In the genomic region with DNA sequence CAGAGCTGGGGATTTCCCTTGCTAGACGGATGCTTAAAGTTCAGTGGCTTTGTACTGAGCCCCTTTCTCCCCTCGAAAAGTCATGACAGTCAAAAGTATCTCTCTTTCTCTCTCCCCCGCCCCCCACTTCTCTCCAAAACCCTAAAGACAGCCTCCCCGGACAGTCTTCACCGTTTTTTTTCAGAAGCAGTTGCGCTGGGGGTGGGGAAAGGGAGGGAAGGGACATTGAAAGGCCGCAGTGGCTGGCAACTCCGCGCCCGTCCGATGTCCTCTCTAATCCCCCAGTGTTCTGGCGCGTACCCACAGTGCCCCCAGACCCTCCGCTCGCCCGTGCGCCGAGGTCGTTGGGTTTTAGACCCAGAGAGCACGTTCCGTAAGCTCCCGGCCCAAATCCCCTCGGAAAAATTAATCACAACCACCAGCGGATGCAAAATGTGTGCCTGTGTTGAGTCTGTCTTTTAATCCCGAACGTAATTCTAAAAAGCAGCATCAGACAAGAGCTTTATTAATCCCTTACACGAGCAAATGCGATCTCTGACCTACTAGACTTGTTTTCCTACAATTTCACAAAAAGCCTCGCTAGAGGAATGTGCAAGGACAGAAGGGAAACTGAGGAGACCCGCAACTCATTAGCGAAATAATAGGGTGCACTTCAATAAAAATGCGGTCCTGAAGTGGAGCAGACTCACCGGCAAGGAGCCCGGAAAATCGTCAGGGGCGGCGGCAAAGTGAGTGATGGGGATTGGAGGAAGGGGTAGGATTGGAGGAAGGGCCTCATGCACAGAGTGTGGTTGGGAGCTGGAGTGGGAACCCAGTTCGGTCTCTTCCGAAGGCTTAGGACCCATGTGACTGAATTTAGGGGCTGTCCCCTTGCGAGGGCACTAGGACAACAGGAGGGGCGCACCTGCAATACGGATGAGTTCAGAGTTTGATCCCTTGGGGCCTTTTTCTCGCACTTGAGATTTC, we compare ENCODE assay signal across 7 cellular contexts.
DNase-seq lines count a peak whose midpoint lies in the region; ATAC-seq, FAIRE-seq and TF ChIP-seq lines count a peak whose summit lies in the region.

No MANE protein-coding gene starts in this region.

- H4K20me1 ChIP-seq in OCI-LY1 (ENCODE audit: insufficient read depth, low read length) = no peaks in the 10 kb centered on the region

- no peak overlapping the region for H3K27ac ChIP-seq in OCI-LY1 (ENCODE audit: low read depth, low read length, poor library complexity, severe bottlenecking)

- peak; percentile 23 for FAIRE-seq in GM19239 (lab: Jason Lieb, UNC)

- H3K9me3 Mint-ChIP-seq in effector memory CD8-positive, alpha-beta T cell = no peaks in the 10 kb centered on the region
- peaks cover 5% of the 10 kb centered on the region for H3K9me3 Mint-ChIP-seq in nephron

- H3K4me1 Mint-ChIP-seq in effector memory CD8-positive, alpha-beta T cell (ENCODE audit: low read depth in 2 of 2) = peaks cover 35 to 50% of the 10 kb centered on the region in 2 donors
- peaks cover 34% of the 10 kb centered on the region for H3K4me1 Mint-ChIP-seq in nephron

- H3K4me1 ChIP-seq in OCI-LY1 (ENCODE audit: insufficient read depth, low read length, severe bottlenecking) = peaks cover 8% of the 10 kb centered on the region

- DNase-seq in GM19239 (ENCODE audit: insufficient read length, low spot score) = no peak
- DNase-seq in effector memory CD8-positive, alpha-beta T cell = no peak
- DNase-seq in germinal center (ENCODE audit: low spot score) = no peak
- DNase-seq in GF-D8 (lab: John Stamatoyannopoulos, UW) = no peak
- DNase-seq in NCI-H510A (lab: John Stamatoyannopoulos, UW) = no peak

- H3K9me3 ChIP-seq in OCI-LY1 (ENCODE audit: low read length) = no peaks in the 10 kb centered on the region

- no peaks in the 10 kb centered on the region for H3K36me3 ChIP-seq in OCI-LY1 (ENCODE audit: insufficient read depth, low read length)

- no peaks in the 10 kb centered on the region for H3K9me2 ChIP-seq in OCI-LY1 (ENCODE audit: low read depth, low read length)

- no peaks in the 10 kb centered on the region; the same call in 1 of the 2 replicates for H3K27me3 ChIP-seq in OCI-LY1 (ENCODE audit: insufficient read depth, low read length)

- H3K4me3 Mint-ChIP-seq in effector memory CD8-positive, alpha-beta T cell = peak overlapping the region; percentile 95 to 96
- H3K4me3 Mint-ChIP-seq in nephron = peak overlapping the region; percentile 87 to 93 (median 91)

- no peak for ATAC-seq in effector memory CD8-positive, alpha-beta T cell (replicated peaks)

- H3K27me3 Mint-ChIP-seq in effector memory CD8-positive, alpha-beta T cell = no peaks in the 10 kb centered on the region
- H3K27me3 Mint-ChIP-seq in nephron (ENCODE audit: low read depth) = peaks cover 89% of the 10 kb centered on the region

- H3K9ac ChIP-seq in OCI-LY1 (ENCODE audit: low read length) = peak overlapping the region; percentile 49; the same call in 1 of the 2 replicates

- H3K4me2 ChIP-seq in OCI-LY1 (ENCODE audit: low read length) = peak overlapping the region; percentile 80

- no peak for TF ChIP-seq CTCF in OCI-LY1 (IDR thresholded peaks at IDR 0.05; ENCODE audit: low read length)
- no peak for TF ChIP-seq CTCF in nephron (IDR thresholded peaks at IDR 0.05; ENCODE audit: unreplicated experiment in 3 of 3)

- H3K36me3 Mint-ChIP-seq in effector memory CD8-positive, alpha-beta T cell (ENCODE audit: insufficient read depth) = peaks cover 28% of the 10 kb centered on the region
- no peaks in the 10 kb centered on the region for H3K36me3 Mint-ChIP-seq in nephron (ENCODE audit: low read depth)

- no peak overlapping the region for H2AFZ ChIP-seq in OCI-LY1 (ENCODE audit: low read length)

- H3K79me2 ChIP-seq in OCI-LY1 (ENCODE audit: insufficient read depth, low read length) = no peaks in the 10 kb centered on the region

- peak overlapping the region; percentile 95 to 97 for H3K27ac Mint-ChIP-seq in effector memory CD8-positive, alpha-beta T cell
- H3K27ac Mint-ChIP-seq in nephron = no peak overlapping the region

- peak overlapping the region; percentile 63 for H3K4me3 ChIP-seq in OCI-LY1 (ENCODE audit: low read depth, low read length, poor library complexity, severe bottlenecking)

- H3F3A ChIP-seq in OCI-LY1 (ENCODE audit: insufficient read depth, low read length) = no peaks in the 10 kb centered on the region

Comparison
In these comparisons a context has a peak if more than half of its experiments do, and no peak if none do; other contexts are left out.
1. H3K27ac Mint-ChIP-seq: peak in effector memory CD8-positive, alpha-beta T cell (2 of 2); none in nephron (0 of 3).